ENCODE assay signal across 14 cellular contexts in genomic region chr3:14246414-14246813, GRCh38.
DNase-seq lines count a peak whose midpoint lies in the region; ATAC-seq and TF ChIP-seq lines count a peak whose summit lies in the region.
"Had no signal": no experiment of that assay in that cellular context is flagged by ENCODE, and none has a peak within 500 bp of the region (broad histone marks: within the 10 kb centered on the region; RNA-seq: fewer than 3 reads in every experiment).

No MANE protein-coding gene starts in this region.

- H3K9me3 ChIP-seq in mesenchymal stem cell (ENCODE audit: control insufficient read depth, low read length) = no peaks in the 10 kb centered on the region
- H3K9me3 ChIP-seq: A549 had no signal

- peak overlapping the region; percentile 12 for H4K8ac ChIP-seq in mesenchymal stem cell (ENCODE audit: low read length)

- no peak overlapping the region for H2AK5ac ChIP-seq in mesenchymal stem cell (ENCODE audit: low read length, severe bottlenecking)

- H3K27ac ChIP-seq in VCaP (peak overlapping the region; percentile 6; the same call in 1 of the 2 replicates), mesenchymal stem cell (ENCODE audit: low read length, poor library complexity, severe bottlenecking) (no peak overlapping the region)
- H3K27ac ChIP-seq: A549 had no signal

- H3K4me3 ChIP-seq in fibroblast of villous mesenchyme (ENCODE audit: low read depth, low read length) (no peak overlapping the region), mesenchymal stem cell (ENCODE audit: insufficient read depth in 1 of 2, low read depth in 1 of 2, low read length in 2 of 2) (no peak overlapping the region)
- H3K4me3 ChIP-seq: A549, GM12878, GM23338 had no signal

- H3K4me2 ChIP-seq in mesenchymal stem cell (ENCODE audit: low read length, poor library complexity, severe bottlenecking) = no peak overlapping the region
- H3K4me2 ChIP-seq: A549, GM23338 had no signal

- no peaks in the 10 kb centered on the region for H3K79me1 ChIP-seq in mesenchymal stem cell (replicated peaks; ENCODE audit: low read length, poor library complexity, severe bottlenecking)

- H2BK120ac ChIP-seq in mesenchymal stem cell (ENCODE audit: low read depth, low read length) = no peak overlapping the region

- no peak overlapping the region for H3K9ac ChIP-seq in mesenchymal stem cell (ENCODE audit: low read length)

- H2BK12ac ChIP-seq in mesenchymal stem cell (ENCODE audit: low read length in 2 of 2) = peak overlapping the region; percentile 0 to 6

- no peaks in the 10 kb centered on the region for H3K36me3 ChIP-seq in mesenchymal stem cell (ENCODE audit: control insufficient read depth in 1 of 2, insufficient read depth in 2 of 2, low read depth in 1 of 2, low read length in 2 of 2)

- peak overlapping the region; percentile 76 to 81 for H3K18ac ChIP-seq in mesenchymal stem cell (ENCODE audit: low read depth in 1 of 2, low read length in 2 of 2)

- no peak for ATAC-seq in GM21786 (IDR thresholded peaks at IDR 0.05; ENCODE audit: unreplicated experiment)
- ATAC-seq: A549; CD8-positive, alpha-beta T cell; GM12878; GM23338 had no signal

- no peak for TF ChIP-seq CTCF in VCaP (conservative IDR thresholded peaks at IDR 0.05)
- TF ChIP-seq CTCF in fibroblast of villous mesenchyme (IDR thresholded peaks at IDR 0.05; ENCODE audit: insufficient read depth, low read depth, low read length) = no peak

- peak overlapping the region in 1 of 2 experiments; percentile 61 for H3K23ac ChIP-seq in mesenchymal stem cell (ENCODE audit: low read length in 2 of 2)

- WGBS in mesenchymal stem cell = 47% methylated on average over 5 of the region's 5 CpGs

- no peak overlapping the region for H2BK5ac ChIP-seq in mesenchymal stem cell (ENCODE audit: low read depth, low read length, poor library complexity, severe bottlenecking)

- H4K91ac ChIP-seq in mesenchymal stem cell (ENCODE audit: low read length) = peak overlapping the region; percentile 28

- DNase-seq in fibroblast of villous mesenchyme (ENCODE audit: low read depth) (peak; percentile 75), mesenchymal stem cell (peak; percentile 51), putamen (ENCODE audit: low spot score) (no peak), T-helper 9 cell (no peak)
- no peak for DNase-seq in NK-92 treated with Interleukin-12 subunit alpha and Interleukin-12 subunit beta, amount 100 ng/mL, for 24 hours (lab: John Stamatoyannopoulos, UW)
- DNase-seq: CD8-positive, alpha-beta T cell; COR-L47; DND-41; H7 had no signal

- H2AFZ ChIP-seq in mesenchymal stem cell (ENCODE audit: low read depth, low read length) = no peak overlapping the region
- H2AFZ ChIP-seq: GM23338 had no signal

- peaks cover 0 to 32% of the 10 kb centered on the region in 2 experiments for H3K27me3 ChIP-seq in mesenchymal stem cell (ENCODE audit: control insufficient read depth in 1 of 2, insufficient read depth in 1 of 2, low read length in 2 of 2)

- no peak overlapping the region for H2BK15ac ChIP-seq in mesenchymal stem cell (ENCODE audit: low read depth, poor library complexity, severe bottlenecking)

- H3K14ac ChIP-seq in mesenchymal stem cell (ENCODE audit: low read length in 2 of 2) = peak overlapping the region in 1 of 2 experiments; percentile 30

- H3K4ac ChIP-seq in mesenchymal stem cell (ENCODE audit: low read depth in 1 of 2, low read length in 2 of 2) = no peak overlapping the region

- H3K4me1 ChIP-seq in mesenchymal stem cell (ENCODE audit: control insufficient read depth, insufficient read depth, low read depth, low read length) = peaks cover 4% of the 10 kb centered on the region
- H3K4me1 ChIP-seq: A549 had no signal

Comparison
In these comparisons a context has a peak if more than half of its experiments do, and no peak if none do; other contexts are left out.
1. DNase-seq: peak in fibroblast of villous mesenchyme (single experiment) and mesenchymal stem cell (single experiment); none in putamen (single experiment), T-helper 9 cell (single experiment) and NK-92 treated with Interleukin-12 subunit alpha and Interleukin-12 subunit beta, amount 100 ng/mL, for 24 hours (single experiment).